1 cellular context compared by ENCODE assay signal in genomic region chr5:34488984-34489383, GRCh38.
TF ChIP-seq lines count a peak whose summit lies in the region.

No MANE protein-coding gene starts in this region.

TF ChIP-seq in WTC11, 78 proteins besides CTCF, POLR2A, EP300 and RAD21 (continued from another document):
- no peak for TF ChIP-seq ATF6 (CRISPR knock-in tag; IDR thresholded peaks at IDR 0.05)
- no peak for TF ChIP-seq NR3C1 (CRISPR knock-in tag; conservative IDR thresholded peaks at IDR 0.05; ENCODE audit: low read depth)
- no peak for TF ChIP-seq ATF1 (CRISPR knock-in tag; IDR thresholded peaks at IDR 0.05)
- no peak for TF ChIP-seq ZNF317 (CRISPR knock-in tag; IDR thresholded peaks at IDR 0.05; ENCODE audit: borderline replicate concordance, low read depth)
- TF ChIP-seq SP1 (CRISPR knock-in tag; conservative IDR thresholded peaks at IDR 0.05): no peak
- no peak for TF ChIP-seq STAT6 (CRISPR knock-in tag; conservative IDR thresholded peaks at IDR 0.05; ENCODE audit: low read depth)
